In genomic region chr11:8309311-8309710, GRCh38 we compare ENCODE assay signal across 21 cellular contexts. TPM values are rescaled to one million over a fixed set of nuclear protein-coding genes. Genes with fewer than 3 reads are reported as not detected.
"Had no signal": no experiment of that assay in that cellular context is flagged by ENCODE, and none has a peak within 500 bp of the region (broad histone marks: within the 10 kb centered on the region; RNA-seq: fewer than 3 reads in every experiment).

No MANE protein-coding gene starts in this region.

- H3K36me3 ChIP-seq: Peyer's patch, SJCRH30 had no signal

- DNase-seq: IMR-90; Kasumi-1; MM.1S; NCI-H2029; NCI-H2081 treated with DMSO at 0.1 percent for 48 hours; NCI-H2171; NCI-H226; NCI-H446; NCI-H524 treated with DMSO at 0.1 percent for 48 hours; NCI-H774; NK-92 treated with Interleukin-12 subunit alpha and Interleukin-12 subunit beta, amount 100 ng/mL, for 24 hours; OCI-M1; PC-9; SHP77 treated with DMSO at 0.1 percent for 48 hours; SJCRH30 had no signal

- FAIRE-seq: HepG2, K562 had no signal

- H3K4me3 ChIP-seq: K562, PC-9, Peyer's patch, SJCRH30 had no signal

- H3K9ac ChIP-seq: KMS-11 had no signal

- H3K4me1 ChIP-seq: Peyer's patch, SJCRH30 had no signal

- H3K27ac ChIP-seq: KMS-11, PC-9, Peyer's patch, SJCRH30 had no signal

- H3K9me3 ChIP-seq: Peyer's patch, SJCRH30 had no signal

RNA-seq across cellular contexts. Expression of gene LMO1, which starts 45.6 kb away (rescaled TPM):
- total RNA-seq: HepG2, IMR-90, K562, M059J, PC-9, Peyer's patch, RPMI7951 had no signal
- polyA plus RNA-seq: HepG2, IMR-90, K562 had no signal
